ENCODE assay signal across 9 cellular contexts in the genomic region with DNA sequence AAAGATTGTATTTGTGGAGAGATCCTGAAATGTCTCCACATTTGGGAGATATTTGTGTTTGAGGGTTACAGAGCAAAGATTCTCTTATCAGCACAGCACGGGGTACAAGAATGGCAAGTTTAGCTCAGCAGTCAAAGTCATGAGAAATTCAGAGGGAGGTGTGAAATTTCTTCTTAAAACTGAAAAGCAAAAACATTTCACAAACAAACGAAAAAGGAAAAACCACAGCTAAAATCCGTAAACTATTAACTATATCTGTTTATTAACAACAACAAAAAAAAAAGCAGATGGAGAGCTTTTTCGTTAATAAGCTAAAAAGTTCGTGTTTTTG. TPM values are rescaled to one million over a fixed set of nuclear protein-coding genes. Genes with fewer than 3 reads are reported as not detected.
A peak's percentile ranks its signal among the peaks of the same experiment; 100 is the strongest.
DNase-seq lines count a peak whose midpoint lies in the region; ATAC-seq and TF ChIP-seq lines count a peak whose summit lies in the region.
"Had no signal": no experiment of that assay in that cellular context is flagged by ENCODE, and none has a peak within 500 bp of the region (broad histone marks: within the 10 kb centered on the region; RNA-seq: fewer than 3 reads in every experiment).

No MANE protein-coding gene starts in this region.

- no peaks in the 10 kb centered on the region for H3K9me3 Mint-ChIP-seq in natural killer cell

- no peaks in the 10 kb centered on the region for H3K27me3 ChIP-seq in Karpas-422 (ENCODE audit: low read length)

- DNase-seq in Karpas-422 (no peak), natural killer cell (no peak), KG1 (lab: John Stamatoyannopoulos, UW) (no peak), SHP77 treated with DMSO at 0.1 percent for 48 hours (lab: John Stamatoyannopoulos, UW) (no peak), Right ventricle myocardium inferior (ENCODE audit: missing footprints) (no peak)
- DNase-seq: NCI-H1417 treated with DMSO at 0.1 percent for 48 hours had no signal

- TF ChIP-seq CTCF in natural killer cell (IDR thresholded peaks at IDR 0.05): no peak

- H3K4me1 Mint-ChIP-seq in natural killer cell: peaks cover 78 to 90% of the 10 kb centered on the region in 2 donors

- H2AFZ ChIP-seq in Karpas-422 (ENCODE audit: low read length): no peak overlapping the region
- H2AFZ ChIP-seq: parathyroid adenoma had no signal

- H3K9me3 ChIP-seq in Karpas-422 (ENCODE audit: low read length): no peaks in the 10 kb centered on the region

- peak overlapping the region; percentile 27; the same call in 1 of the 2 replicates for H3K4me3 ChIP-seq in Karpas-422 (ENCODE audit: low read length)

- no peaks in the 10 kb centered on the region for H4K20me1 ChIP-seq in Karpas-422 (ENCODE audit: insufficient read depth, low read depth, low read length)

- peak overlapping the region; percentile 57 for H3K9ac ChIP-seq in Karpas-422 (ENCODE audit: low read length)
- H3K9ac ChIP-seq: parathyroid adenoma had no signal

- peak overlapping the region; percentile 84 for H3K4me3 Mint-ChIP-seq in natural killer cell

- peak overlapping the region; percentile 97 for H3K27ac ChIP-seq in Karpas-422 (ENCODE audit: low read length)
- H3K27ac ChIP-seq: parathyroid adenoma had no signal

- peak overlapping the region; percentile 64 for H3K4me2 ChIP-seq in Karpas-422 (ENCODE audit: low read depth, low read length, poor library complexity, severe bottlenecking)

- peak overlapping the region; percentile 93 to 97 for H3K27ac Mint-ChIP-seq in natural killer cell

- peak; percentile 25 for ATAC-seq in GM18870 (IDR thresholded peaks at IDR 0.05; ENCODE audit: unreplicated experiment)
- ATAC-seq in GM21619 (IDR thresholded peaks at IDR 0.05; ENCODE audit: unreplicated experiment): peak; percentile 34
- peak; percentile 24 to 38 (median 25) for ATAC-seq in natural killer cell
- no peak for ATAC-seq in Right ventricle myocardium inferior

- no peaks in the 10 kb centered on the region for H3K36me3 ChIP-seq in Karpas-422 (ENCODE audit: insufficient read depth, low read length)

- intact Hi-C loops in natural killer cell (cut with micrococcal nuclease) (loop anchor here (1.0 to 2.0 kb wide), 4 partner anchors 77 to 304 kb away; no protein-coding TSS in a partner anchor), Right ventricle myocardium inferior (cut with DNase I) (loop anchor here (5.0 kb wide), 3 partner anchors 46 to 161 kb away; no protein-coding TSS in a partner anchor)

- H3K9me2 ChIP-seq in Karpas-422 (replicated peaks; ENCODE audit: insufficient read depth, low read length): no peaks in the 10 kb centered on the region

- no peaks in the 10 kb centered on the region for H3K27me3 Mint-ChIP-seq in natural killer cell (ENCODE audit: low read depth in 2 of 2)

- peaks cover 84% of the 10 kb centered on the region for H3K4me1 ChIP-seq in Karpas-422 (ENCODE audit: low read length)

- H3K79me2 ChIP-seq in Karpas-422 (ENCODE audit: low read length): no peaks in the 10 kb centered on the region
- H3K79me2 ChIP-seq: parathyroid adenoma had no signal

- H3K36me3 Mint-ChIP-seq in natural killer cell: no peaks in the 10 kb centered on the region

RNA-seq across cellular contexts. Expression of a gene that starts 41.0 kb away (rescaled TPM):
- total RNA-seq in Karpas-422 (2014; rRNA removed; shearing (Covaris generic); ENCODE audit: low replicate concordance): 129 and 135 TPM in 2 replicates
- total RNA-seq in natural killer cell: 100 to 1,000 TPM; 532 to 684 (median 589) TPM
- 53.2 TPM for total RNA-seq in Right ventricle myocardium inferior
